13 cellular contexts compared by ENCODE assay signal in genomic region chr16:81483064-81483969, GRCh38. TPM values are rescaled to one million over a fixed set of nuclear protein-coding genes. Genes with fewer than 3 reads are reported as not detected.
DNase-seq lines count a peak whose midpoint lies in the region; ATAC-seq, FAIRE-seq and TF ChIP-seq lines count a peak whose summit lies in the region.
"Had no signal": no experiment of that assay in that cellular context is flagged by ENCODE, and none has a peak within 500 bp of the region (broad histone marks: within the 10 kb centered on the region; RNA-seq: fewer than 3 reads in every experiment).

No MANE protein-coding gene starts in this region.

- DNase-seq in GM23248 (peak; percentile 22), PC-9 (no peak), erythroblast (lab: John Stamatoyannopoulos, UW) (peak; percentile 23 to 25), H54 (ENCODE audit: insufficient read length, low spot score) (no peak), DMS153 (lab: John Stamatoyannopoulos, UW) (no peak), cortex of kidney (lab: John Stamatoyannopoulos, UW) (no peak)
- DNase-seq: activated T-cell treated with anti-CD3 and anti-CD28 coated beads, Interleukin-2, amount 50 U/mL, for 72 hours; DMS79; midbrain had no signal

- H3K9me2 ChIP-seq in GM23248 (ENCODE audit: insufficient read depth): no peaks in the 10 kb centered on the region
- H3K9me2 ChIP-seq in PC-9 (ENCODE audit: insufficient read depth): no peaks in the 10 kb centered on the region

- intact Hi-C loops in PC-9 (cut with micrococcal nuclease; ENCODE audit: unreplicated experiment): no loop called here

- H3K4me2 ChIP-seq in GM23248 (ENCODE audit: unreplicated experiment): no peak overlapping the region
- peak overlapping the region; percentile 18; the same call in 1 of the 2 replicates for H3K4me2 ChIP-seq in PC-9

- TF ChIP-seq POLR2A in erythroblast (IDR thresholded peaks at IDR 0.05; ENCODE audit: low read length) (no peak), H54 (IDR thresholded peaks at IDR 0.05; ENCODE audit: low read depth, low read length) (no peak)

- TF ChIP-seq CTCF in PC-9 (conservative IDR thresholded peaks at IDR 0.05) (no peak), neutrophil (IDR thresholded peaks at IDR 0.05) (no peak)

- FAIRE-seq in H54 (lab: Jason Lieb, UNC): no peak
- FAIRE-seq: colon had no signal

- H3K27me3 ChIP-seq in GM23248 (replicated peaks; ENCODE audit: insufficient read depth) (no peaks in the 10 kb centered on the region), PC-9 (ENCODE audit: insufficient read depth, low read depth) (no peaks in the 10 kb centered on the region), neutrophil (no peaks in the 10 kb centered on the region)
- H3K27me3 ChIP-seq: heart left ventricle had no signal

- no peak overlapping the region for H2AFZ ChIP-seq in GM23248
- no peak overlapping the region for H2AFZ ChIP-seq in PC-9

- no peak for ATAC-seq in HG03442 (IDR thresholded peaks at IDR 0.05; ENCODE audit: unreplicated experiment)
- ATAC-seq: activated T-cell treated with anti-CD3 and anti-CD28 coated beads, Interleukin-2, amount 50 U/mL, for 72 hours had no signal

- H3K9me3 ChIP-seq in GM23248 (ENCODE audit: low read depth) (no peaks in the 10 kb centered on the region), PC-9 (ENCODE audit: insufficient read depth, low read depth) (no peaks in the 10 kb centered on the region), neutrophil (no peaks in the 10 kb centered on the region)
- H3K9me3 ChIP-seq: heart left ventricle had no signal

- H3F3A ChIP-seq in GM23248 (ENCODE audit: insufficient read depth): peaks cover 19% of the 10 kb centered on the region
- peaks cover 18% of the 10 kb centered on the region; the same call in 1 of the 2 replicates for H3F3A ChIP-seq in PC-9 (ENCODE audit: insufficient read depth, low read depth)

- CTCF ChIA-PET in PC-9 (lab: Charles Lee): no interaction called here

- H3K27ac ChIP-seq in GM23248: no peak overlapping the region
- peak overlapping the region; percentile 55 for H3K27ac ChIP-seq in PC-9
- peak overlapping the region; percentile 97 for H3K27ac ChIP-seq in neutrophil

- 93 to 97% methylated on average over 10 of the region's 10 CpGs for WGBS in GM23248 (ENCODE audit: low coverage in 1 of 2, low lambda C conversion rate in 2 of 2, missing lambda C conversion rate in 2 of 2), 2 experiments

- no peak overlapping the region for H3K9ac ChIP-seq in GM23248

- H3K36me3 ChIP-seq in GM23248 (ENCODE audit: low read depth) (no peaks in the 10 kb centered on the region), PC-9 (ENCODE audit: low read depth) (no peaks in the 10 kb centered on the region), neutrophil (peaks cover 10% of the 10 kb centered on the region)
- H3K36me3 ChIP-seq: heart left ventricle had no signal

- no TSS peak for BruUV-seq in PC-9 (replicated peaks; lab: Mats Ljungman, UMichigan)

- H4K20me1 ChIP-seq in GM23248 (ENCODE audit: insufficient read depth) (no peaks in the 10 kb centered on the region), PC-9 (ENCODE audit: insufficient read depth) (peaks cover 8% of the 10 kb centered on the region)

- in situ Hi-C loops in GM23248 (cut with MboI): no loop called here

- H3K79me2 ChIP-seq in GM23248 (ENCODE audit: insufficient read depth): peaks cover 91% of the 10 kb centered on the region
- peaks cover 93% of the 10 kb centered on the region for H3K79me2 ChIP-seq in PC-9 (ENCODE audit: low read depth)

- POLR2A ChIA-PET in PC-9 (lab: Charles Lee; ENCODE audit: unreplicated experiment): interaction anchor here (0.6 to 1.2 kb wide), 2 partner anchors 42 to 44 kb away, joined by 4 to 6 read pairs; no protein-coding TSS in a partner anchor

- no peak overlapping the region for H3K4me3 ChIP-seq in GM23248
- no peak overlapping the region for H3K4me3 ChIP-seq in PC-9
- H3K4me3 ChIP-seq in neutrophil (ENCODE audit: low read depth in 1 of 2, low read length in 1 of 2): peak overlapping the region; percentile 13 to 68
- H3K4me3 ChIP-seq: heart left ventricle had no signal

- H3K4me1 ChIP-seq in GM23248 (ENCODE audit: insufficient read depth) (peaks cover 31% of the 10 kb centered on the region), PC-9 (replicated peaks; ENCODE audit: insufficient read depth) (peaks cover 11% of the 10 kb centered on the region), neutrophil (ENCODE audit: control insufficient read depth in 1 of 2, insufficient read depth in 1 of 2, low read depth in 1 of 2, low read length in 1 of 2) (peaks cover 79 to 80% of the 10 kb centered on the region in 2 experiments)

RNA-seq across cellular contexts. Expression of gene CMIP, which starts 38.7 kb away (rescaled TPM):
- 7.8 and 9.5 TPM in 2 replicates for total RNA-seq in GM23248 (2014; rRNA removed; shearing (Covaris generic))
- 1.3 and 1.5 TPM in 2 replicates for polyA plus RNA-seq in GM23248 (2016; fragmentation: Nextera tagmentation; extraction: Ambion mirVana)
- 92.1 and 96.6 TPM in 2 replicates for total RNA-seq in PC-9 (2021)

Comparison
In these comparisons a context has a peak if more than half of its experiments do, and no peak if none do; other contexts are left out.
1. DNase-seq: peak in GM23248 (single experiment) and erythroblast (2 of 2); none in PC-9 (0 of 2), H54 (single experiment), DMS153 (single experiment) and cortex of kidney (single experiment).
2. H3K4me3 ChIP-seq: peak in neutrophil (2 of 2); none in GM23248 (single experiment) and PC-9 (single experiment).